28 cellular contexts compared by ENCODE assay signal in genomic region chr3:186483611-186484340, GRCh38.
"Had no signal": no experiment of that assay in that cellular context is flagged by ENCODE, and none has a peak within 500 bp of the region (broad histone marks: within the 10 kb centered on the region; RNA-seq: fewer than 3 reads in every experiment).

No MANE protein-coding gene starts in this region.

- H3K27ac Mint-ChIP-seq: activated naive CD8-positive, alpha-beta T cell; activated T-cell treated with anti-CD3 and anti-CD28 coated beads, Interleukin-2, amount 50 U/mL, for 24 hours; mesothelial cell of epicardium; naive thymus-derived CD4-positive, alpha-beta T cell; T-helper 2 cell treated with Interferon-gamma antibody and Interleukin-4, amounts not matched to agents 5 μg/mL and 100 μg/mL, for 36 hours had no signal

- H3K4me1 Mint-ChIP-seq: mesothelial cell of epicardium had no signal

- H3K9me3 ChIP-seq: adrenal gland, gastrocnemius medialis, spleen, tibial nerve had no signal

- H3K36me3 ChIP-seq: adrenal gland, gastrocnemius medialis, spleen, tibial nerve had no signal

- H3K4me1 ChIP-seq: adrenal gland, gastrocnemius medialis, spleen, tibial nerve had no signal

- H3K4me3 Mint-ChIP-seq: activated naive CD8-positive, alpha-beta T cell; activated T-cell treated with anti-CD3 and anti-CD28 coated beads, Interleukin-2, amount 50 U/mL, for 24 hours; mesothelial cell of epicardium; naive thymus-derived CD4-positive, alpha-beta T cell; T-helper 2 cell treated with Interferon-gamma antibody and Interleukin-4, amounts not matched to agents 5 μg/mL and 100 μg/mL, for 36 hours had no signal

- H3K27me3 Mint-ChIP-seq: activated naive CD8-positive, alpha-beta T cell; activated T-cell treated with anti-CD3 and anti-CD28 coated beads, Interleukin-2, amount 50 U/mL, for 24 hours had no signal

- FAIRE-seq: colon, endometrium, keratinocyte had no signal

- H3K36me3 Mint-ChIP-seq: activated naive CD8-positive, alpha-beta T cell; mesothelial cell of epicardium; naive thymus-derived CD4-positive, alpha-beta T cell had no signal

- DNase-seq: activated CD4-positive, alpha-beta T cell treated with anti-CD3 and anti-CD28 coated beads for 4 hours; activated CD4-positive, alpha-beta T cell treated with anti-CD3 and anti-CD28 coated beads, Interleukin-2, amount 50 U/mL, for 4 hours; activated CD4-positive, CD25-positive, alpha-beta regulatory T cell; activated CD8-positive, alpha-beta memory T cell treated with anti-CD3 and anti-CD28 coated beads, Interleukin-2, amount 50 U/mL, for 48 hours; activated T-cell treated with anti-CD3 and anti-CD28 coated beads, Interleukin-2, amount 50 U/mL, for 24 hours; adrenal gland; aorta; central memory CD4-positive, alpha-beta T cell; dermis blood vessel endothelial cell; effector CD4-positive, alpha-beta T cell; gastrocnemius medialis; glutamatergic neuron; left cardiac atrium; mammary epithelial cell; naive thymus-derived CD4-positive, alpha-beta T cell; posterior cingulate gyrus; right cardiac atrium; spleen; stimulated activated naive CD4-positive, alpha-beta T cell; T-helper 1 cell had no signal

- H3K27ac ChIP-seq: adrenal gland, epithelial cell of prostate, gastrocnemius medialis, spleen, tibial nerve had no signal

- H3K27me3 ChIP-seq: adrenal gland, gastrocnemius medialis, spleen, tibial nerve had no signal

- H3K4me3 ChIP-seq: adrenal gland, gastrocnemius medialis, spleen, tibial nerve had no signal

- H3K9me3 Mint-ChIP-seq: activated T-cell treated with anti-CD3 and anti-CD28 coated beads, Interleukin-2, amount 50 U/mL, for 24 hours; mesothelial cell of epicardium; T-helper 2 cell treated with Interferon-gamma antibody and Interleukin-4, amounts not matched to agents 5 μg/mL and 100 μg/mL, for 36 hours had no signal

- ATAC-seq: gastrocnemius medialis; left cardiac atrium; naive thymus-derived CD4-positive, alpha-beta T cell; right cardiac atrium had no signal
